15 cellular contexts compared by ENCODE assay signal in genomic region chr6:37491161-37491829, GRCh38. TPM values are rescaled to one million over a fixed set of nuclear protein-coding genes. Genes with fewer than 3 reads are reported as not detected.
A peak's percentile ranks its signal among the peaks of the same experiment; 100 is the strongest.
DNase-seq lines count a peak whose midpoint lies in the region; ATAC-seq and TF ChIP-seq lines count a peak whose summit lies in the region.
"Had no signal": no experiment of that assay in that cellular context is flagged by ENCODE, and none has a peak within 500 bp of the region (broad histone marks: within the 10 kb centered on the region; RNA-seq: fewer than 3 reads in every experiment).

No MANE protein-coding gene starts in this region.

- H3K18ac ChIP-seq in H9 (ENCODE audit: insufficient read length, low read depth, low read length) = no peak overlapping the region

- no peaks in the 10 kb centered on the region for H4K20me1 ChIP-seq in H9 (ENCODE audit: control insufficient read depth, insufficient read depth, insufficient read length)
- 0 out of 2 replicates have a peak, but pooled peaks cover 5% of the 10 kb centered on the region for H4K20me1 ChIP-seq in GM23338 (replicated peaks; ENCODE audit: insufficient read depth)

- no CpG with 5 or more reads among the region's 12 CpGs for WGBS in H9 (ENCODE audit: extremely low coverage, insufficient read length, low lambda C conversion rate)

- no peak overlapping the region for H3K27ac ChIP-seq in H9 (ENCODE audit: insufficient read length, low read depth, low read length)
- no peak overlapping the region for H3K27ac ChIP-seq in GM23338 (ENCODE audit: low read depth)
- H3K27ac ChIP-seq: PC-9, thyroid gland had no signal

- no peak overlapping the region for H3K4me3 ChIP-seq in GM23338
- H3K4me3 ChIP-seq: PC-9, thyroid gland had no signal

- H3K23ac ChIP-seq in H9 (ENCODE audit: insufficient read length, low read depth, low read length) = no peak overlapping the region

- H3F3A ChIP-seq in GM23338 (replicated peaks; ENCODE audit: low read depth) = 0 out of 2 replicates have a peak, but pooled peaks cover 3% of the 10 kb centered on the region

- peaks cover 2 to 3% (median 2%) of the 10 kb centered on the region in 3 donors for H3K27me3 Mint-ChIP-seq in CD14-positive monocyte (ENCODE audit: low read depth in 3 of 3)
- H3K27me3 Mint-ChIP-seq in H9 (ENCODE audit: low read depth) = peaks cover 1% of the 10 kb centered on the region
- H3K27me3 Mint-ChIP-seq in activated T-helper 17 cell treated with anti-CD3 and anti-CD28 coated beads, Interleukin-2, amount 50 U/mL, for 72 hours = no peaks in the 10 kb centered on the region
- H3K27me3 Mint-ChIP-seq in memory B cell = no peaks in the 10 kb centered on the region
- peaks cover 14% of the 10 kb centered on the region for H3K27me3 Mint-ChIP-seq in GM23338 (ENCODE audit: insufficient read depth, low read depth, poor library complexity)

- H3K79me1 ChIP-seq in H9 (ENCODE audit: insufficient read depth, low read depth, low read length, poor library complexity, severe bottlenecking) = no peaks in the 10 kb centered on the region

- H3K56ac ChIP-seq in H9 (ENCODE audit: insufficient read length, low read depth, low read length) = no peak overlapping the region

- H3K9me3 Mint-ChIP-seq in CD14-positive monocyte (no peaks in the 10 kb centered on the region), H9 (no peaks in the 10 kb centered on the region), memory B cell (no peaks in the 10 kb centered on the region), GM23338 (no peaks in the 10 kb centered on the region)
- H3K9me3 Mint-ChIP-seq in activated T-helper 17 cell treated with anti-CD3 and anti-CD28 coated beads, Interleukin-2, amount 50 U/mL, for 72 hours = no peaks in the 10 kb centered on the region
- H3K9me3 Mint-ChIP-seq: nephron had no signal

- no peaks in the 10 kb centered on the region for H3K9me2 ChIP-seq in GM23338 (ENCODE audit: insufficient read depth)

- no peak overlapping the region for H2BK12ac ChIP-seq in H9 (ENCODE audit: insufficient read length, low read depth, low read length)

- H3K4me1 Mint-ChIP-seq in CD14-positive monocyte (no peaks in the 10 kb centered on the region), H9 (peaks cover 45 to 59% of the 10 kb centered on the region in 2 experiments), memory B cell (peaks cover 38% of the 10 kb centered on the region), GM23338 (peaks cover 40% of the 10 kb centered on the region)
- peaks cover 58% of the 10 kb centered on the region for H3K4me1 Mint-ChIP-seq in activated T-helper 17 cell treated with anti-CD3 and anti-CD28 coated beads, Interleukin-2, amount 50 U/mL, for 72 hours

- H3K9ac ChIP-seq in H9 (ENCODE audit: extremely low read depth, insufficient read length, low read length) = no peak overlapping the region

- intact Hi-C loops in CD14-positive monocyte (cut with micrococcal nuclease) = no loop called here

- no peak overlapping the region for H4K5ac ChIP-seq in H9 (ENCODE audit: insufficient read length, low read depth, low read length)

- H3K27ac Mint-ChIP-seq in CD14-positive monocyte = no peak overlapping the region
- no peak overlapping the region for H3K27ac Mint-ChIP-seq in H9
- H3K27ac Mint-ChIP-seq in activated T-helper 17 cell treated with anti-CD3 and anti-CD28 coated beads, Interleukin-2, amount 50 U/mL, for 72 hours = peak overlapping the region; percentile 97
- peak overlapping the region; percentile 80 for H3K27ac Mint-ChIP-seq in memory B cell
- no peak overlapping the region for H3K27ac Mint-ChIP-seq in GM23338

- no peak overlapping the region; the same call in 1 of the 2 replicates for H3K14ac ChIP-seq in H9 (ENCODE audit: insufficient read depth, low read length)

- H3K27me3 ChIP-seq in H9 (ENCODE audit: insufficient read depth, low read length) (no peaks in the 10 kb centered on the region), GM23338 (ENCODE audit: insufficient read depth) (no peaks in the 10 kb centered on the region)
- H3K27me3 ChIP-seq: thyroid gland had no signal

- H3K79me2 ChIP-seq in H9 (ENCODE audit: insufficient read depth, low read length) (no peaks in the 10 kb centered on the region), GM23338 (replicated peaks; ENCODE audit: insufficient read depth) (no peaks in the 10 kb centered on the region)

- DNase-seq in CD14-positive monocyte (ENCODE audit: low spot score) (peak; percentile 16), H9 (peak; percentile 20), memory B cell (ENCODE audit: low spot score in 2 of 2) (no peak), GM23338 (ENCODE audit: low spot score) (no peak), COLO829 (ENCODE audit: low spot score) (no peak), SW480 (ENCODE audit: low spot score) (no peak), SHP77 (lab: John Stamatoyannopoulos, UW) (no peak)
- DNase-seq: COR-L47, kidney glomerular epithelial cell, NCI-H2171 treated with DMSO at 0.1 percent for 48 hours, PC-9, small intestine had no signal

- no peak overlapping the region for H2BK120ac ChIP-seq in H9 (ENCODE audit: low read depth, low read length, poor library complexity, severe bottlenecking)

- H2AFZ ChIP-seq in H9 (ENCODE audit: low read length) = no peak overlapping the region
- no peak overlapping the region for H2AFZ ChIP-seq in GM23338
- H2AFZ ChIP-seq: PC-9 had no signal

- H2AK5ac ChIP-seq in H9 (ENCODE audit: insufficient read length, low read length) = no peak overlapping the region

- no peak overlapping the region for H4K91ac ChIP-seq in H9 (ENCODE audit: insufficient read length, low read depth, low read length)

- H3K4ac ChIP-seq in H9 (ENCODE audit: low read depth, low read length) = no peak overlapping the region

- H3K4me3 Mint-ChIP-seq in CD14-positive monocyte (no peak overlapping the region), H9 (no peak overlapping the region), memory B cell (no peak overlapping the region), GM23338 (no peak overlapping the region)
- H3K4me3 Mint-ChIP-seq in activated T-helper 17 cell treated with anti-CD3 and anti-CD28 coated beads, Interleukin-2, amount 50 U/mL, for 72 hours = peak overlapping the region; percentile 86
- H3K4me3 Mint-ChIP-seq: nephron had no signal

- peaks cover 9 to 11% of the 10 kb centered on the region in 2 donors for H3K36me3 Mint-ChIP-seq in CD14-positive monocyte
- no peaks in the 10 kb centered on the region; a peak in 1 of 7 replicates for H3K36me3 Mint-ChIP-seq in H9 (ENCODE audit: insufficient read depth in 1 of 3, low read depth in 3 of 3)
- H3K36me3 Mint-ChIP-seq in activated T-helper 17 cell treated with anti-CD3 and anti-CD28 coated beads, Interleukin-2, amount 50 U/mL, for 72 hours (ENCODE audit: low read depth) = peaks cover 44% of the 10 kb centered on the region
- peaks cover 3% of the 10 kb centered on the region for H3K36me3 Mint-ChIP-seq in memory B cell
- H3K36me3 Mint-ChIP-seq in GM23338 (ENCODE audit: low read depth) = no peaks in the 10 kb centered on the region

- no peak overlapping the region for H2BK5ac ChIP-seq in H9 (ENCODE audit: insufficient read length, low read length)

- TF ChIP-seq CTCF in CD14-positive monocyte (IDR thresholded peaks at IDR 0.05) (no peak), H9 (conservative IDR thresholded peaks at IDR 0.05) (no peak), GM23338 (conservative IDR thresholded peaks at IDR 0.05; ENCODE audit: low read depth in 2 of 2) (no peak)

- no peaks in the 10 kb centered on the region for H3K9me3 ChIP-seq in H9 (ENCODE audit: control insufficient read depth, low read depth, low read length)
- H3K9me3 ChIP-seq: thyroid gland had no signal

- no peak overlapping the region for H4K8ac ChIP-seq in H9 (replicated peaks; ENCODE audit: insufficient read length, low read depth, low read length)

- H3K23me2 ChIP-seq in H9 (ENCODE audit: insufficient read length, low read depth, low read length, poor library complexity, severe bottlenecking) = no peaks in the 10 kb centered on the region

- no peak overlapping the region for H2BK20ac ChIP-seq in H9 (ENCODE audit: low read depth, low read length, poor library complexity, severe bottlenecking)

- no peaks in the 10 kb centered on the region for H3K36me3 ChIP-seq in GM23338 (ENCODE audit: insufficient read depth)
- H3K36me3 ChIP-seq: thyroid gland had no signal

- ATAC-seq in activated T-helper 17 cell treated with anti-CD3 and anti-CD28 coated beads, Interleukin-2, amount 50 U/mL, for 72 hours (replicated peaks) = peak; percentile 50
- no peak for ATAC-seq in memory B cell (ENCODE audit: low read depth)
- ATAC-seq in GM23338 = no peak

- H3K4me2 ChIP-seq in H9 (ENCODE audit: insufficient read depth, insufficient read length, low read length) (no peak overlapping the region), GM23338 (no peak overlapping the region)
- H3K4me2 ChIP-seq: PC-9 had no signal

- no peak overlapping the region for H3T11ph ChIP-seq in H9 (ENCODE audit: low read length)

- H2BK15ac ChIP-seq in H9 (ENCODE audit: low read depth, low read length) = no peak overlapping the region

- H3K4me1 ChIP-seq in H9 (ENCODE audit: insufficient read depth, low read length) (peaks cover 5% of the 10 kb centered on the region; the same call in 1 of the 2 replicates), GM23338 (ENCODE audit: insufficient read depth) (peaks cover 15% of the 10 kb centered on the region)

TF ChIP-seq in GM23338, 12 proteins besides CTCF, POLR2A, EP300 and RAD21 (continues in another document):
- TF ChIP-seq ZNF114 (CRISPR knock-in tag; IDR thresholded peaks at IDR 0.05) = no peak
- no peak for TF ChIP-seq JUNB (IDR thresholded peaks at IDR 0.05; ENCODE audit: unreplicated experiment)

RNA-seq across cellular contexts. Expression of gene CCDC167, which starts 8.4 kb away (rescaled TPM):
- polyA plus RNA-seq in CD14-positive monocyte (10 to 100 TPM; 20.7 to 22.9 TPM), GM23338 (2016; fragmentation: Nextera tagmentation; extraction: Ambion mirVana) (21.1 and 21.4 TPM in 2 replicates)
- total RNA-seq in H9 (2021) = 28.0 and 31.9 TPM in 2 replicates
- total RNA-seq in activated T-helper 17 cell treated with anti-CD3 and anti-CD28 coated beads, Interleukin-2, amount 50 U/mL, for 72 hours = 10 to 100 TPM; 39.2 to 78.5 TPM
- total RNA-seq in GM23338 (2014; rRNA removed; shearing (Covaris generic)) = 17.6 and 18.0 TPM in 2 replicates

RNA-seq across cellular contexts. Expression of gene CMTR1, which starts 58.3 kb away (rescaled TPM):
- 10 to 100 TPM; 12.0 to 15.3 TPM for polyA plus RNA-seq in CD14-positive monocyte
- total RNA-seq in H9 (2021) = 34.8 and 35.0 TPM in 2 replicates
- total RNA-seq in activated T-helper 17 cell treated with anti-CD3 and anti-CD28 coated beads, Interleukin-2, amount 50 U/mL, for 72 hours = 10 to 100 TPM; 37.8 to 51.8 TPM
- 36.4 and 38.0 TPM in 2 replicates for total RNA-seq in GM23338 (2014; rRNA removed; shearing (Covaris generic))
- 7.3 and 9.9 TPM in 2 replicates for polyA plus RNA-seq in GM23338 (2016; fragmentation: Nextera tagmentation; extraction: Ambion mirVana)

Comparison
In these comparisons a context has a peak if more than half of its experiments do, and no peak if none do; other contexts are left out.
1. DNase-seq: peak in CD14-positive monocyte (single experiment) and H9 (single experiment); none in memory B cell (0 of 2), GM23338 (single experiment), COLO829 (single experiment), SW480 (single experiment) and SHP77 (0 of 2).
2. H3K27ac Mint-ChIP-seq: peak in activated T-helper 17 cell treated with anti-CD3 and anti-CD28 coated beads, Interleukin-2, amount 50 U/mL, for 72 hours (single experiment) and memory B cell (single experiment); none in CD14-positive monocyte (0 of 7), H9 (0 of 3) and GM23338 (single experiment).